In the genomic region with DNA sequence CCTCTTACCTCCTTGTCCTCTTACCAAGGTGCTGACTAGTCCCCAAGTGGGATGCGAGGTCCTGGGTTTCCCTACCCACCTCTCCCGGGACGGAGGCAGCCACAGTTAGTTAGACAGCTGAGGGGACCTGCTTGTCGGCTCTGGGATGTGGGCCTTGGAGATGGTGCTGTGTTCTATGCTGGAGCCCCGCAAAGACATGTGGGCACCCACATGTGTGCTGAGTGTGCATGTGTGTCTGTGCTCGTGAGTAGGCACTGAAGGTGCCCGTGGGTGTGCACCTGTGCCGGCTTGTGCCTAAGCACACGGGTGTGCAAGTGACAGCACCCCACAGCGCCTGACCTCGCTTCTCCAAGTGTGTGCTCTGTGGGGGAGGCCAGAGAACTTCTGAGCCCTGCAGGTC, we compare ENCODE assay signal across 9 cellular contexts.
A peak's percentile ranks its signal among the peaks of the same experiment; 100 is the strongest.
DNase-seq lines count a peak whose midpoint lies in the region; ATAC-seq and TF ChIP-seq lines count a peak whose summit lies in the region.
"Had no signal": no experiment of that assay in that cellular context is flagged by ENCODE, and none has a peak within 500 bp of the region (broad histone marks: within the 10 kb centered on the region; RNA-seq: fewer than 3 reads in every experiment).

No MANE protein-coding gene starts in this region.

- POLR2A ChIA-PET in naive thymus-derived CD4-positive, alpha-beta T cell (lab: Charles Lee): no interaction called here

- ATAC-seq in natural killer cell treated with Interleukin-12 subunit alpha and Interleukin-12 subunit beta and Interleukin-15 and Interleukin-18, amount 100 ng/mL, for 72 hours: no peak
- no peak for ATAC-seq in natural killer cell
- no peak for ATAC-seq in naive thymus-derived CD4-positive, alpha-beta T cell
- no peak for ATAC-seq in HG03565 (IDR thresholded peaks at IDR 0.05; ENCODE audit: unreplicated experiment)

- H3K4me3 ChIP-seq in breast epithelium: peak overlapping the region in 2 of 3 donors; percentile 54 to 76
- H3K4me3 ChIP-seq in naive thymus-derived CD4-positive, alpha-beta T cell (ENCODE audit: low read length): no peak overlapping the region

- H3K4me3 Mint-ChIP-seq in natural killer cell treated with Interleukin-12 subunit alpha and Interleukin-12 subunit beta and Interleukin-15 and Interleukin-18, amount 100 ng/mL, for 72 hours: no peak overlapping the region
- no peak overlapping the region for H3K4me3 Mint-ChIP-seq in natural killer cell
- peak overlapping the region; percentile 10 to 89 (median 65) for H3K4me3 Mint-ChIP-seq in naive thymus-derived CD4-positive, alpha-beta T cell

- no peaks in the 10 kb centered on the region for H3K27me3 ChIP-seq in breast epithelium
- no peaks in the 10 kb centered on the region for H3K27me3 ChIP-seq in naive thymus-derived CD4-positive, alpha-beta T cell (ENCODE audit: control insufficient read depth in 2 of 2, insufficient read depth in 2 of 2, low read length in 2 of 2)

- TF ChIP-seq CTCF in natural killer cell (IDR thresholded peaks at IDR 0.05) (no peak), breast epithelium (IDR thresholded peaks at IDR 0.05) (no peak)

- H3K27me3 Mint-ChIP-seq in natural killer cell treated with Interleukin-12 subunit alpha and Interleukin-12 subunit beta and Interleukin-15 and Interleukin-18, amount 100 ng/mL, for 72 hours: peaks cover 26 to 29% of the 10 kb centered on the region in 2 donors
- peaks cover 15 to 33% of the 10 kb centered on the region in 2 donors for H3K27me3 Mint-ChIP-seq in natural killer cell (ENCODE audit: low read depth in 2 of 2)
- peaks cover 7 to 48% (median 21%) of the 10 kb centered on the region in 5 donors for H3K27me3 Mint-ChIP-seq in naive thymus-derived CD4-positive, alpha-beta T cell

- H3K4me1 Mint-ChIP-seq in natural killer cell treated with Interleukin-12 subunit alpha and Interleukin-12 subunit beta and Interleukin-15 and Interleukin-18, amount 100 ng/mL, for 72 hours (ENCODE audit: low read depth in 2 of 2): peaks cover 5 to 24% of the 10 kb centered on the region in 2 donors
- peaks cover 5 to 8% of the 10 kb centered on the region in 2 donors for H3K4me1 Mint-ChIP-seq in natural killer cell
- H3K4me1 Mint-ChIP-seq in naive thymus-derived CD4-positive, alpha-beta T cell: peaks cover 11 to 31% (median 15%) of the 10 kb centered on the region in 7 donors

- H3K4me1 ChIP-seq in breast epithelium: peaks cover 0 to 6% of the 10 kb centered on the region in 2 donors
- peaks cover 0 to 11% of the 10 kb centered on the region in 2 donors for H3K4me1 ChIP-seq in naive thymus-derived CD4-positive, alpha-beta T cell (ENCODE audit: control insufficient read depth in 2 of 2, insufficient read depth in 2 of 2, low read length in 2 of 2)

- no peak for TF ChIP-seq POLR2A in breast epithelium (IDR thresholded peaks at IDR 0.05)

- no peaks in the 10 kb centered on the region for H3K9me3 ChIP-seq in breast epithelium
- no peaks in the 10 kb centered on the region for H3K9me3 ChIP-seq in naive thymus-derived CD4-positive, alpha-beta T cell (ENCODE audit: control insufficient read depth in 2 of 3, low read length in 3 of 3)

- H3K36me3 ChIP-seq in breast epithelium: no peaks in the 10 kb centered on the region
- H3K36me3 ChIP-seq in naive thymus-derived CD4-positive, alpha-beta T cell (ENCODE audit: control insufficient read depth in 2 of 3, insufficient read depth in 3 of 3, low read length in 3 of 3): no peaks in the 10 kb centered on the region

- intact Hi-C loops in natural killer cell (cut with micrococcal nuclease) (no loop called here), breast epithelium (cut with DNase I; ENCODE audit: low total_unique reads) (no loop called here)
- intact Hi-C loops in naive thymus-derived CD4-positive, alpha-beta T cell (cut with micrococcal nuclease): no loop called here

- no peak overlapping the region for H3K27ac ChIP-seq in breast epithelium
- H3K27ac ChIP-seq in naive thymus-derived CD4-positive, alpha-beta T cell (ENCODE audit: low read depth, low read length): no peak overlapping the region

- no peaks in the 10 kb centered on the region for H3K9me3 Mint-ChIP-seq in natural killer cell treated with Interleukin-12 subunit alpha and Interleukin-12 subunit beta and Interleukin-15 and Interleukin-18, amount 100 ng/mL, for 72 hours
- no peaks in the 10 kb centered on the region for H3K9me3 Mint-ChIP-seq in natural killer cell
- peaks cover 0 to 3% (median 0%) of the 10 kb centered on the region in 11 donors for H3K9me3 Mint-ChIP-seq in naive thymus-derived CD4-positive, alpha-beta T cell

- peak; percentile 53 for DNase-seq in natural killer cell treated with Interleukin-12 subunit alpha and Interleukin-12 subunit beta and Interleukin-15 and Interleukin-18, amount 100 ng/mL, for 72 hours (ENCODE audit: low spot score)
- no peak for DNase-seq in natural killer cell
- DNase-seq in breast epithelium (ENCODE audit: low spot score in 2 of 2): no peak
- no peak for DNase-seq in naive thymus-derived CD4-positive, alpha-beta T cell
- DNase-seq in NCI-H1417 (lab: John Stamatoyannopoulos, UW): no peak
- no peak for DNase-seq in SW 1271 (lab: John Stamatoyannopoulos, UW)
- no peak for DNase-seq in NCI-H69 (lab: John Stamatoyannopoulos, UW)
- DNase-seq: kidney glomerular epithelial cell had no signal

- CTCF ChIA-PET in naive thymus-derived CD4-positive, alpha-beta T cell (lab: Charles Lee): no interaction called here

- no peak overlapping the region for H3K27ac Mint-ChIP-seq in natural killer cell treated with Interleukin-12 subunit alpha and Interleukin-12 subunit beta and Interleukin-15 and Interleukin-18, amount 100 ng/mL, for 72 hours
- no peak overlapping the region for H3K27ac Mint-ChIP-seq in natural killer cell
- H3K27ac Mint-ChIP-seq in naive thymus-derived CD4-positive, alpha-beta T cell: no peak overlapping the region

- no peaks in the 10 kb centered on the region for H3K36me3 Mint-ChIP-seq in natural killer cell treated with Interleukin-12 subunit alpha and Interleukin-12 subunit beta and Interleukin-15 and Interleukin-18, amount 100 ng/mL, for 72 hours
- no peaks in the 10 kb centered on the region for H3K36me3 Mint-ChIP-seq in natural killer cell
- H3K36me3 Mint-ChIP-seq in naive thymus-derived CD4-positive, alpha-beta T cell: no peaks in the 10 kb centered on the region

Comparison
In these comparisons a context has a peak if more than half of its experiments do, and no peak if none do; other contexts are left out.
1. H3K4me3 Mint-ChIP-seq: peak in naive thymus-derived CD4-positive, alpha-beta T cell (10 of 10); none in natural killer cell treated with Interleukin-12 subunit alpha and Interleukin-12 subunit beta and Interleukin-15 and Interleukin-18, amount 100 ng/mL, for 72 hours (single experiment) and natural killer cell (single experiment).